ENCODE assay signal across 17 cellular contexts in the genomic region with DNA sequence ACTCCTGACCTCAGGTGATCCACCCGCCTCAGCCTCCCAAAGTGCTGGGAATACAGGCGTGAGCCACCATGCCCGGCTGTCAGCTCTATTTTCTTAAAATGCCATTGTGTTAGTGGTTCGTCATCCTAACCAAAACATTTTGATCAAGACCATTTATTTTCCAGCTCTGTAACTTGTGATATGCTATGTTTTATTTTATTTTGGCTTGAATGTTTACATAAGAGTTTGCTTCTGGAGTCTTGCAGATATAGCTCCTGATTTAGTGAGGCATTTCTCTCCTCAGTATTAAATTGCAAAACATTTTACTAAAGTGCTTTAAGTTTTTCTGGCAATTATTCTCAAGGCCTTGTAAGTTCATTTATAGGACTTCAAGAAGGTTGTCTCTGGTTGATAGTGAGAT. TPM values are rescaled to one million over a fixed set of nuclear protein-coding genes. Genes with fewer than 3 reads are reported as not detected.
DNase-seq lines count a peak whose midpoint lies in the region; ATAC-seq, FAIRE-seq and TF ChIP-seq lines count a peak whose summit lies in the region.
"Had no signal": no experiment of that assay in that cellular context is flagged by ENCODE, and none has a peak within 500 bp of the region (broad histone marks: within the 10 kb centered on the region; RNA-seq: fewer than 3 reads in every experiment).

No MANE protein-coding gene starts in this region.

- H3K4me3 ChIP-seq in CD4-positive, alpha-beta memory T cell (ENCODE audit: low read length in 2 of 2) = no peak overlapping the region
- H3K4me3 ChIP-seq in HEK293 (ENCODE audit: low read depth, low read length) (no peak overlapping the region), GM12878 (peak overlapping the region; percentile 47)
- H3K4me3 ChIP-seq: neural progenitor cell, skin epidermis, testis had no signal

- H3K9me3 Mint-ChIP-seq in CD4-positive, alpha-beta memory T cell = peaks cover 0 to 2% (median 0%) of the 10 kb centered on the region in 8 donors
- no peaks in the 10 kb centered on the region for H3K9me3 Mint-ChIP-seq in natural killer cell treated with Interleukin-12 subunit alpha and Interleukin-12 subunit beta and Interleukin-15 and Interleukin-18, amount 100 ng/mL, for 72 hours
- H3K9me3 Mint-ChIP-seq: neural progenitor cell had no signal

- H3K36me3 ChIP-seq in CD4-positive, alpha-beta memory T cell (ENCODE audit: insufficient read depth, low read length) = no peaks in the 10 kb centered on the region
- H3K36me3 ChIP-seq in HEK293 (ENCODE audit: control insufficient read depth in 2 of 2, insufficient read depth in 1 of 2, low read length in 2 of 2) (peaks cover 8 to 23% of the 10 kb centered on the region in 2 experiments; a peak in 2 of 3 replicates), GM12878 (ENCODE audit: control insufficient read depth in 2 of 2, insufficient read depth in 2 of 2, low read length in 1 of 2) (peaks cover 0 to 7% of the 10 kb centered on the region in 2 experiments; a peak in 3 of 4 replicates)

- H3K4me3 Mint-ChIP-seq in CD4-positive, alpha-beta memory T cell = peak overlapping the region; percentile 43 to 100 (median 88)
- H3K4me3 Mint-ChIP-seq in natural killer cell treated with Interleukin-12 subunit alpha and Interleukin-12 subunit beta and Interleukin-15 and Interleukin-18, amount 100 ng/mL, for 72 hours = peak overlapping the region; percentile 26
- H3K4me3 Mint-ChIP-seq: neural progenitor cell had no signal

- H3K27me3 ChIP-seq in CD4-positive, alpha-beta memory T cell (ENCODE audit: insufficient read depth, low read length) = no peaks in the 10 kb centered on the region
- no peaks in the 10 kb centered on the region for H3K27me3 ChIP-seq in GM12878 (replicated peaks in 1 of 2; ENCODE audit: control insufficient read depth in 2 of 2, insufficient read depth in 2 of 2, low read length in 1 of 2)
- H3K27me3 ChIP-seq: neural progenitor cell, testis had no signal

- TF ChIP-seq CTCF in HEK293 (tag by site-specific recombination; IDR thresholded peaks at IDR 0.05) (no peak), GM12878 (IDR thresholded peaks at IDR 0.05 in 2 of 3, conservative IDR thresholded peaks at IDR 0.05 in 1 of 3; ENCODE audit: control insufficient read depth in 2 of 3, extremely low read depth in 1 of 3, insufficient read depth in 1 of 3, low read depth in 3 of 3, low read length in 3 of 3) (no peak)

- no peak for FAIRE-seq in GM12878 (lab: Jason Lieb, UNC)
- FAIRE-seq: colon had no signal

- H3K27me3 Mint-ChIP-seq in CD4-positive, alpha-beta memory T cell = no peaks in the 10 kb centered on the region
- no peaks in the 10 kb centered on the region for H3K27me3 Mint-ChIP-seq in natural killer cell treated with Interleukin-12 subunit alpha and Interleukin-12 subunit beta and Interleukin-15 and Interleukin-18, amount 100 ng/mL, for 72 hours

- in situ Hi-C loops in GM12878 (cut with MboI) = no loop called here

- peaks cover 43 to 87% (median 61%) of the 10 kb centered on the region in 4 donors for H3K4me1 Mint-ChIP-seq in CD4-positive, alpha-beta memory T cell
- peaks cover 50 to 61% of the 10 kb centered on the region in 2 donors for H3K4me1 Mint-ChIP-seq in natural killer cell treated with Interleukin-12 subunit alpha and Interleukin-12 subunit beta and Interleukin-15 and Interleukin-18, amount 100 ng/mL, for 72 hours (ENCODE audit: low read depth in 2 of 2)

- DNase-seq in CD4-positive, alpha-beta memory T cell = no peak
- no peak for DNase-seq in GM12878 (ENCODE audit: low read depth, low spot score)
- no peak for DNase-seq in natural killer cell treated with Interleukin-12 subunit alpha and Interleukin-12 subunit beta and Interleukin-15 and Interleukin-18, amount 100 ng/mL, for 72 hours (ENCODE audit: low spot score)
- DNase-seq in dermis blood vessel endothelial cell = no peak
- no peak for DNase-seq in NCI-H1436 (lab: John Stamatoyannopoulos, UW)
- DNase-seq in NCI-H2081 treated with DMSO at 0.1 percent for 48 hours (lab: John Stamatoyannopoulos, UW) = no peak
- DNase-seq: activated gamma-delta T cell treated with Interleukin-2 at 50 U/mL for 16 hours, COR-L47, foreskin melanocyte, NCI-H187 treated with DMSO at 0.1 percent for 48 hours, NCI-H748 treated with DMSO at 0.1 percent for 48 hours, testis had no signal

- SMC1A ChIA-PET in GM12878 (lab: Charles Lee; ENCODE audit: uncharacterized antibody, unreplicated experiment) = interaction anchor here (0.8 to 1.4 kb wide), 7 partner anchors 15 to 174 kb away, joined by 3 to 6 read pairs (median 3); no protein-coding TSS in a partner anchor

- POLR2A ChIA-PET in CD4-positive, alpha-beta memory T cell (lab: Charles Lee; ENCODE audit: partially characterized antibody) = interaction anchor here (0.6 to 7.4 kb wide), 6 partner anchors 10 to 169 kb away, joined by 3 to 73 read pairs (median 6); partner anchors contain the start of gene RBX1
- POLR2A ChIA-PET in HEK293 (lab: Yijun Ruan, JAX) (interaction anchor here (0.5 to 1.3 kb wide), 7 partner anchors 9 to 240 kb away, joined by 3 to 12 read pairs (median 5); partner anchors contain the start of genes RBX1, ST13 and XPNPEP3), GM12878 (lab: Charles Lee) (interaction anchor here (0.6 to 2.3 kb wide), 8 partner anchors 12 to 280 kb away, joined by 3 to 17 read pairs (median 6); partner anchors contain the start of gene RBX1)

- no peak overlapping the region for H3K27ac ChIP-seq in CD4-positive, alpha-beta memory T cell (ENCODE audit: low read depth, low read length)
- H3K27ac ChIP-seq in HEK293 (ENCODE audit: extremely low read depth, low read depth, low read length) (no peak overlapping the region; the same call in 1 of the 2 replicates), GM12878 (ENCODE audit: control insufficient read depth, insufficient read depth) (no peak overlapping the region)
- H3K27ac ChIP-seq: neural progenitor cell, skin epidermis, testis had no signal

- TF ChIP-seq POLR2A in GM12878 (IDR thresholded peaks at IDR 0.05; ENCODE audit: low read depth, low read length) = no peak

- peak overlapping the region in 6 of 7 donors; percentile 3 to 88 (median 44) for H3K27ac Mint-ChIP-seq in CD4-positive, alpha-beta memory T cell
- peak overlapping the region in 1 of 2 donors; percentile 51 for H3K27ac Mint-ChIP-seq in natural killer cell treated with Interleukin-12 subunit alpha and Interleukin-12 subunit beta and Interleukin-15 and Interleukin-18, amount 100 ng/mL, for 72 hours
- H3K27ac Mint-ChIP-seq: neural progenitor cell had no signal

- H3K36me3 Mint-ChIP-seq in CD4-positive, alpha-beta memory T cell = peaks cover 4 to 31% of the 10 kb centered on the region in 2 donors
- peaks cover 19% of the 10 kb centered on the region for H3K36me3 Mint-ChIP-seq in natural killer cell treated with Interleukin-12 subunit alpha and Interleukin-12 subunit beta and Interleukin-15 and Interleukin-18, amount 100 ng/mL, for 72 hours

- H3K9ac ChIP-seq in GM12878 (ENCODE audit: control insufficient read depth, insufficient read depth, low read length) = no peak overlapping the region
- H3K9ac ChIP-seq: neural progenitor cell had no signal

- H3K9me3 ChIP-seq in CD4-positive, alpha-beta memory T cell (ENCODE audit: control insufficient read depth in 1 of 2, low read length in 2 of 2) = no peaks in the 10 kb centered on the region
- H3K9me3 ChIP-seq in HEK293 (ENCODE audit: control insufficient read depth, insufficient read depth, low read depth, low read length) (no peaks in the 10 kb centered on the region), GM12878 (replicated peaks; ENCODE audit: control insufficient read depth, insufficient read depth, low read length) (no peaks in the 10 kb centered on the region)
- H3K9me3 ChIP-seq: testis had no signal

- peaks cover 4% of the 10 kb centered on the region for H4K20me1 ChIP-seq in GM12878 (ENCODE audit: control insufficient read depth, insufficient read depth)

- H3K4me1 ChIP-seq in CD4-positive, alpha-beta memory T cell (ENCODE audit: insufficient read depth, low read length) = peaks cover 71% of the 10 kb centered on the region
- peaks cover 13% of the 10 kb centered on the region for H3K4me1 ChIP-seq in HEK293 (ENCODE audit: control insufficient read depth, insufficient read depth, low read length)
- H3K4me1 ChIP-seq in GM12878 (ENCODE audit: control insufficient read depth, insufficient read depth, low read length) = no peaks in the 10 kb centered on the region; the same call in 1 of the 2 replicates

- ATAC-seq in GM12878 = no peak
- ATAC-seq in natural killer cell treated with Interleukin-12 subunit alpha and Interleukin-12 subunit beta and Interleukin-15 and Interleukin-18, amount 100 ng/mL, for 72 hours = no peak
- ATAC-seq: Right ventricle myocardium inferior had no signal

- no peak for TF ChIP-seq RAD21 in GM12878 (IDR thresholded peaks at IDR 0.05; ENCODE audit: insufficient read depth, low read depth, low read length)

- no TSS peak for BruUV-seq in GM12878 (replicated peaks; lab: Mats Ljungman, UMichigan)

- 94% methylated on average over 4 of the region's 4 CpGs for WGBS in GM12878 (ENCODE audit: insufficient coverage, insufficient replicate concordance, low lambda C conversion rate, missing lambda C conversion rate)

- TF ChIP-seq EP300 in GM12878 (IDR thresholded peaks at IDR 0.05; ENCODE audit: borderline replicate concordance in 1 of 2, control insufficient read depth in 1 of 2, low read depth in 2 of 2, low read length in 2 of 2) = no peak

- peaks cover 95% of the 10 kb centered on the region for H3K79me2 ChIP-seq in GM12878 (ENCODE audit: control insufficient read depth, insufficient read depth, low read length)

- intact Hi-C loops in CD4-positive, alpha-beta memory T cell (cut with micrococcal nuclease) = no loop called here
- intact Hi-C loops in GM12878 (cut with micrococcal nuclease; ENCODE audit: unreplicated experiment) = no loop called here

- CTCF ChIA-PET in CD4-positive, alpha-beta memory T cell (lab: Charles Lee; ENCODE audit: partially characterized antibody) = interaction anchor here (0.7 kb wide), 1 partner anchor 145 kb away, joined by 3 read pairs; no protein-coding TSS in a partner anchor
- CTCF ChIA-PET in HEK293 (lab: Yijun Ruan, JAX) (interaction anchor here (0.6 to 1.2 kb wide), 4 partner anchors 50 to 173 kb away, joined by 3 to 8 read pairs (median 3); no protein-coding TSS in a partner anchor), GM12878 (lab: Yijun Ruan, JAX) (interaction anchor here (0.6 to 1.7 kb wide), 3 partner anchors 35 to 332 kb away, joined by 3 to 7 read pairs (median 4); no protein-coding TSS in a partner anchor)

- no peak overlapping the region for H2AFZ ChIP-seq in GM12878 (ENCODE audit: control insufficient read depth, low read depth, low read length)
- H2AFZ ChIP-seq: neural progenitor cell had no signal

- RAD21 ChIA-PET in GM12878 (lab: Charles Lee; ENCODE audit: unreplicated experiment) = interaction anchor here (0.6 to 2.7 kb wide), 7 partner anchors 9 to 1080 kb away, joined by 3 to 11 read pairs (median 5); partner anchors contain the start of gene RBX1

- peak overlapping the region; percentile 68 for H3K4me2 ChIP-seq in GM12878 (ENCODE audit: control insufficient read depth, insufficient read depth)

RNA-seq across cellular contexts. Expression of gene EP300, which starts 4.4 kb away (rescaled TPM):
- 100 to 1,000 TPM; 106 to 125 TPM for total RNA-seq in CD4-positive, alpha-beta memory T cell
- 10 to 100 TPM in 1 of 2 donors, 1 to 10 TPM in 1; 3.5 to 27.4 TPM for polyA plus RNA-seq in CD4-positive, alpha-beta memory T cell
- total RNA-seq in GM12878 (2013; cell fraction: nucleolus; rRNA removed) = 306 and 349 TPM in 2 replicates
- total RNA-seq in GM12878 (2014; rRNA removed) (19.6 and 25.3 TPM in 2 replicates), GM12878 (2014; rRNA removed; fragmentation: Illumina TruSeq; extraction: Trizol) (18.2 and 19.0 TPM in 2 replicates), GM12878 (2021) (46.8 and 48.5 TPM in 2 replicates), dermis blood vessel endothelial cell (42.5 and 66.4 TPM in 2 replicates)
- 25.8 TPM for polyA plus RNA-seq in GM12878 (2011; ENCODE audit: low read depth)
- polyA plus RNA-seq in GM12878 (2011; rRNA removed) (9.6 and 14.0 TPM in 2 replicates), GM12878 (2014; fragmentation: Illumina TruSeq; extraction: Trizol) (38.8 and 55.7 TPM in 2 replicates), GM12878 (2014; fragmentation: Nextera tagmentation; extraction: Ambion mirVana) (10 to 100 TPM in 1 of 2 experiments, 1 to 10 TPM in 1; 5.5 to 11.6 TPM), GM12878 (2014; rRNA removed) (23.0 and 23.2 TPM in 2 replicates), GM12878 (2016; fragmentation: Nextera tagmentation; extraction: Ambion mirVana) (10 to 100 TPM; 24.0 to 25.2 TPM)
- 14.3 and 23.6 TPM in 2 replicates for polyA plus RNA-seq in GM12878 (2011; cell fraction: cytosol; rRNA removed)
- polyA plus RNA-seq in GM12878 (2011; cell fraction: nucleus; rRNA removed) = 37.0 and 54.4 TPM in 2 replicates
- polyA plus RNA-seq in GM12878 (2012) = 25.2 and 26.1 TPM in 2 replicates
- 65.7 and 111 TPM in 2 replicates for polyA minus RNA-seq in GM12878 (2011; rRNA and poly(A)+ RNA removed)
- 26.5 and 45.7 TPM in 2 replicates for polyA minus RNA-seq in GM12878 (2011; cell fraction: cytosol; rRNA and poly(A)+ RNA removed)
- polyA minus RNA-seq in GM12878 (2011; cell fraction: nucleus; rRNA and poly(A)+ RNA removed) = 52.8 and 84.3 TPM in 2 replicates
- total RNA-seq in natural killer cell treated with Interleukin-12 subunit alpha and Interleukin-12 subunit beta and Interleukin-15 and Interleukin-18, amount 100 ng/mL, for 72 hours = 100 to 1,000 TPM in 1 of 2 donors, 10 to 100 TPM in 1; 92.0 to 106 TPM
